Comparison of ENCODE assay signal across 8 cellular contexts in the genomic region with DNA sequence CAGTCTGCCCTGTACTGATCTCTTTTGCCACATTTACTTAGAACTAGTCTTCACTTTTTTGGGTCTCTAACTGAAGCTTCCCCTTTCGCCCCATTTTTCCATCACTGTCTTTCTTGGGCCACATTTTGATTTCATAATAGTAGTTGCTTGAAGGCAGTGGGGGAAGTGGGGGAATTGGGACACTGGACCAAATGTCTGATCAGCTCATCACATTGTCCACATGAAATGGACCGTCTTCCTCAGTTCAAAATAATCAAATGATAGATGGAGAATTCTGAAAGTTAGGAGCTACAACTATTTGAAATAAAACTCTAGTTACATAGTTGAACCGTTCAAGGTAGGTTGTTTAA. TPM values are rescaled to one million over a fixed set of nuclear protein-coding genes. Genes with fewer than 3 reads are reported as not detected.
A peak's percentile ranks its signal among the peaks of the same experiment; 100 is the strongest.
DNase-seq lines count a peak whose midpoint lies in the region; ATAC-seq and TF ChIP-seq lines count a peak whose summit lies in the region.

No MANE protein-coding gene starts in this region.

- peaks cover 52% of the 10 kb centered on the region for H3K4me1 Mint-ChIP-seq in stimulated activated naive CD8-positive, alpha-beta T cell treated with anti-CD3 and anti-CD28 coated beads, Interleukin-15, Interleukin-2, amounts not matched to agents 100 ng/mL and 50 ng/mL, for 24 hours (ENCODE audit: low read depth)

- H3K4me1 ChIP-seq in body of pancreas (peaks cover 40% of the 10 kb centered on the region), mesodermal cell (ENCODE audit: control insufficient read depth, insufficient read depth, low read length, poor library complexity, severe bottlenecking) (peaks cover 3% of the 10 kb centered on the region)

- DNase-seq in stimulated activated naive CD8-positive, alpha-beta T cell treated with anti-CD3 and anti-CD28 coated beads, Interleukin-15, Interleukin-2, amounts not matched to agents 100 U/mL and 50 U/mL, for 24 hours = no peak
- DNase-seq in body of pancreas (no peak), SK-N-DZ (ENCODE audit: low spot score) (no peak), NCI-H446 (lab: John Stamatoyannopoulos, UW) (no peak), COLO829 (ENCODE audit: low spot score) (no peak)

- H3K36me3 ChIP-seq in body of pancreas (replicated peaks in 1 of 2; ENCODE audit: insufficient read depth in 1 of 2, low read depth in 2 of 2) = no peaks in the 10 kb centered on the region
- peaks cover 33% of the 10 kb centered on the region for H3K36me3 ChIP-seq in mesodermal cell (ENCODE audit: control insufficient read depth, insufficient read depth, low read length)

- no peak for ATAC-seq in stimulated activated naive CD8-positive, alpha-beta T cell treated with anti-CD3 and anti-CD28 coated beads, Interleukin-15, Interleukin-2, amounts not matched to agents 100 U/mL and 50 U/mL, for 24 hours
- no peak for ATAC-seq in body of pancreas
- no peak for ATAC-seq in HG02763 (IDR thresholded peaks at IDR 0.05; ENCODE audit: unreplicated experiment)

- TF ChIP-seq CTCF in body of pancreas (IDR thresholded peaks at IDR 0.05) = no peak

- peak overlapping the region; percentile 95 for H3K4me3 Mint-ChIP-seq in stimulated activated naive CD8-positive, alpha-beta T cell treated with anti-CD3 and anti-CD28 coated beads, Interleukin-15, Interleukin-2, amounts not matched to agents 100 ng/mL and 50 ng/mL, for 24 hours

- intact Hi-C loops in body of pancreas (cut with DNase I) = no loop called here

- H3K27me3 Mint-ChIP-seq in stimulated activated naive CD8-positive, alpha-beta T cell treated with anti-CD3 and anti-CD28 coated beads, Interleukin-15, Interleukin-2, amounts not matched to agents 100 ng/mL and 50 ng/mL, for 24 hours = no peaks in the 10 kb centered on the region

- H3K27ac ChIP-seq in body of pancreas (peak overlapping the region; percentile 90 to 99 (median 98)), mesodermal cell (ENCODE audit: low read depth, low read length, severe bottlenecking) (peak overlapping the region; percentile 93)

- peaks cover 16% of the 10 kb centered on the region for H3K36me3 Mint-ChIP-seq in stimulated activated naive CD8-positive, alpha-beta T cell treated with anti-CD3 and anti-CD28 coated beads, Interleukin-15, Interleukin-2, amounts not matched to agents 100 ng/mL and 50 ng/mL, for 24 hours (ENCODE audit: low read depth)

- H3K4me3 ChIP-seq in body of pancreas = peak overlapping the region; percentile 56 to 78
- peak overlapping the region; percentile 68 for H3K4me3 ChIP-seq in mesodermal cell (ENCODE audit: extremely low read depth, insufficient read depth, low read length, poor library complexity, severe bottlenecking)

- no peaks in the 10 kb centered on the region for H3K9me3 Mint-ChIP-seq in stimulated activated naive CD8-positive, alpha-beta T cell treated with anti-CD3 and anti-CD28 coated beads, Interleukin-15, Interleukin-2, amounts not matched to agents 100 ng/mL and 50 ng/mL, for 24 hours

- H3K9me3 ChIP-seq in body of pancreas (no peaks in the 10 kb centered on the region), mesodermal cell (ENCODE audit: control insufficient read depth, low read length) (peaks cover 9% of the 10 kb centered on the region)

- peak overlapping the region; percentile 93 for H3K27ac Mint-ChIP-seq in stimulated activated naive CD8-positive, alpha-beta T cell treated with anti-CD3 and anti-CD28 coated beads, Interleukin-15, Interleukin-2, amounts not matched to agents 100 ng/mL and 50 ng/mL, for 24 hours

- 9 to 12% methylated on average over 3 of the region's 3 CpGs for WGBS in body of pancreas, 2 donors
- no CpG with 5 or more reads among the region's 3 CpGs for WGBS in mesodermal cell (ENCODE audit: insufficient coverage in 2 of 2), 2 experiments

- TF ChIP-seq POLR2A in body of pancreas (IDR thresholded peaks at IDR 0.05) = no peak

- no peaks in the 10 kb centered on the region for H3K27me3 ChIP-seq in body of pancreas

RNA-seq across cellular contexts. Expression of a gene that starts 0.7 kb away (rescaled TPM):
- 100 to 1,000 TPM in 1 of 2 donors, 10 to 100 TPM in 1; 40.5 to 104 TPM for total RNA-seq in body of pancreas
- polyA plus RNA-seq in mesodermal cell (2013, experiment 1 of 2) = 112 TPM
- 97.1 TPM for polyA plus RNA-seq in mesodermal cell (2013, experiment 2 of 2)
- polyA plus RNA-seq in SK-N-DZ (2014; cell fraction: cytosol; rRNA removed) = 77.3 and 84.8 TPM in 2 replicates
- 133 and 183 TPM in 2 replicates for polyA plus RNA-seq in SK-N-DZ (2014; cell fraction: nucleus; rRNA removed)
